Comparison of ENCODE assay signal across 19 cellular contexts in the genomic region with DNA sequence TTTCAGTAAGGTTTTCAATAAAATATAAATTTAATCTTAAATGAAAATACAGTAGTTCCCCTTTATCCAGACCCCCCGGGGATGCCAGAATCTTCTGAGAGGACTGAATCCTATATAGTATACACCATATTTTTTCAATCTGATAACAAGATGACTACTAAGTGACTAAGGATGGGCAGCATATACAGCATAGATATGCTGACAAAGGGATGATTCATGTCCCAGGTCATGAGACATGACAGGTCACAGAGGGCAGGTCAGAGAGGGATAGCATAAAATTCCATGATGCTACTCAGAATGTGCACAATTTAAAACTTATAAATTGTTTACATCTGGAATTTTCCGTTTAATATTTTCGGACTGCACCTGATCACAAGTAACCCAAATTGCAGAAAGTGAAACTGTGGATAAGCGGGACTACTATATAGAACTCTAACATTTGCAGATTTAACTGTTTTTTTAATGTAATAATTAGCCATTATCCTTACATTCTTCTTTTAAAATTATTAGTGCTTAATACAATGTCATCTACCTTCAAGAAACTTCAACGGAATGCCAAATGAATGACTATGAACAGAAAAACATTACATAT. TPM values are rescaled to one million over a fixed set of nuclear protein-coding genes. Genes with fewer than 3 reads are reported as not detected.
DNase-seq lines count a peak whose midpoint lies in the region; FAIRE-seq and TF ChIP-seq lines count a peak whose summit lies in the region.
"Had no signal": no experiment of that assay in that cellular context is flagged by ENCODE, and none has a peak within 500 bp of the region (broad histone marks: within the 10 kb centered on the region; RNA-seq: fewer than 3 reads in every experiment).

No MANE protein-coding gene starts in this region.

- TF ChIP-seq POLR2A in testis (IDR thresholded peaks at IDR 0.05), result no peak

- 95 to 96% methylated on average over 5 of the region's 5 CpGs for WGBS in testis, 2 donors

- H3K4me1 ChIP-seq in testis, result no peaks in the 10 kb centered on the region
- H3K4me1 ChIP-seq: BE2C, parathyroid adenoma had no signal

- no peaks in the 10 kb centered on the region for H3K27me3 ChIP-seq in testis
- H3K27me3 ChIP-seq: BE2C, cardiac muscle cell had no signal

- intact Hi-C loops in testis (cut with DNase I; ENCODE audit: low total_unique reads), result no loop called here

- H3K36me3 ChIP-seq in testis (ENCODE audit: low read depth, missing control alignments), result no peaks in the 10 kb centered on the region
- H3K36me3 ChIP-seq: BE2C had no signal

- no peak overlapping the region for H3K27ac ChIP-seq in testis
- H3K27ac ChIP-seq: cardiac muscle cell, parathyroid adenoma had no signal

- no peak overlapping the region for H3K4me3 ChIP-seq in testis
- H3K4me3 ChIP-seq: cardiac muscle cell had no signal

- FAIRE-seq in RCC 7860 (lab: Jason Lieb, UNC), result peak; percentile 81
- FAIRE-seq in colon (lab: Jason Lieb, UNC), result peak; percentile 10
- FAIRE-seq: frontal cortex had no signal

- DNase-seq in A172 (ENCODE audit: low spot score), result peak; percentile 69
- peak; percentile 92 for DNase-seq in ELR (ENCODE audit: low read depth)
- peak; percentile 74 for DNase-seq in RCC 7860 (ENCODE audit: low spot score)
- no peak for DNase-seq in medulla oblongata (ENCODE audit: extremely low spot score)
- no peak for DNase-seq in NOMO-1 treated with DMSO at 0.1 percent for 48 hours (lab: John Stamatoyannopoulos, UW; ENCODE audit: unreplicated experiment)
- no peak for DNase-seq in AG08396 (ENCODE audit: low spot score)
- no peak for DNase-seq in testis
- DNase-seq: BE2C; effector CD4-positive, alpha-beta T cell; MV-4-11; naive thymus-derived CD8-positive, alpha-beta T cell; NCI-H2081; NCI-H69; stimulated activated CD4-positive, alpha-beta T cell treated with anti-CD3 and anti-CD28 coated beads, Interleukin-4, amount 100 ng/mL, for 24 hours; T-cell had no signal

- H3K9me3 ChIP-seq in testis, result no peaks in the 10 kb centered on the region
- H3K9me3 ChIP-seq: BE2C had no signal

- no peak for TF ChIP-seq CTCF in testis (IDR thresholded peaks at IDR 0.05)

RNA-seq across cellular contexts. Expression of a gene that starts 48.8 kb away (rescaled TPM):
- 41.2 and 46.8 TPM in 2 replicates for total RNA-seq in A172 (2014; rRNA removed; shearing (Covaris generic))
- 10 to 100 TPM; 18.2 to 22.1 TPM for total RNA-seq in testis
- 10.1 TPM for polyA plus RNA-seq in testis (ENCODE audit: insufficient read depth, low read depth, low replicate concordance)

Comparison
In these comparisons a context has a peak if more than half of its experiments do, and no peak if none do; other contexts are left out.
1. DNase-seq: peak in A172 (single experiment), ELR (single experiment) and RCC 7860 (single experiment); none in medulla oblongata (single experiment), NOMO-1 treated with DMSO at 0.1 percent for 48 hours (single experiment), AG08396 (single experiment) and testis (single experiment).